1 cellular context compared by ENCODE assay signal in the genomic region with DNA sequence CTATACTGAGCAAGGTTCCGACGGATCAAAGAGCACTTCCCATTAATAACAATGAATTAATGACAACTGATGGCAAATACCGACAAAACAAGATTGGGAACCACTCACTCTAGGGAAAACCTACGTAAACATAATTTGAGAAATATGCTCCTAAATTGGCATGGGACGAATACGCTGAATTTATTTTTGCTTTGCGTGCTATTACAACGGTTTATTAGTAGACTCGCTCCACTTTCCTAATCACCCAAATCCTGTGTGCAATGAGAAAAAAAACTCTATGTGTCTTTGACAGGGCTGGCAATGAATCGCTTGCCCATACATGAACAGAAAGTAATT.
TF ChIP-seq lines count a peak whose summit lies in the region.

No MANE protein-coding gene starts in this region.

TF ChIP-seq in endothelial cell of umbilical vein, 7 proteins besides CTCF, POLR2A, EP300 and RAD21:
- TF ChIP-seq FOS (IDR thresholded peaks at IDR 0.05; ENCODE audit: borderline replicate concordance, insufficient read depth, low read length) (no peak), JUN (IDR thresholded peaks at IDR 0.05; ENCODE audit: borderline replicate concordance, insufficient read depth, insufficient read length, low read depth) (no peak), GATA2 (IDR thresholded peaks at IDR 0.05; ENCODE audit: insufficient read depth, insufficient read length, low read depth, low read length) (no peak), POLR2AphosphoS5 (IDR thresholded peaks at IDR 0.05; ENCODE audit: insufficient read depth, low read depth, low read length) (no peak), EZH2 (IDR thresholded peaks at IDR 0.05; ENCODE audit: borderline replicate concordance, low read depth, low read length, severe bottlenecking) (no peak), MYC (IDR thresholded peaks at IDR 0.05; ENCODE audit: low read depth, low read length) (no peak)
- TF ChIP-seq, protein P1, sequence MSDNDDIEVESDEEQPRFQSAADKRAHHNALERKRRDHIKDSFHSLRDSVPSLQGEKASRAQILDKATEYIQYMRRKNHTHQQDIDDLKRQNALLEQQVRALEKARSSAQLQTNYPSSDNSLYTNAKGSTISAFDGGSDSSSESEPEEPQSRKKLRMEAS (IDR thresholded peaks at IDR 0.05; ENCODE audit: insufficient read depth, insufficient read length) = no peak
